Comparison of ENCODE assay signal across 7 cellular contexts in the genomic region with DNA sequence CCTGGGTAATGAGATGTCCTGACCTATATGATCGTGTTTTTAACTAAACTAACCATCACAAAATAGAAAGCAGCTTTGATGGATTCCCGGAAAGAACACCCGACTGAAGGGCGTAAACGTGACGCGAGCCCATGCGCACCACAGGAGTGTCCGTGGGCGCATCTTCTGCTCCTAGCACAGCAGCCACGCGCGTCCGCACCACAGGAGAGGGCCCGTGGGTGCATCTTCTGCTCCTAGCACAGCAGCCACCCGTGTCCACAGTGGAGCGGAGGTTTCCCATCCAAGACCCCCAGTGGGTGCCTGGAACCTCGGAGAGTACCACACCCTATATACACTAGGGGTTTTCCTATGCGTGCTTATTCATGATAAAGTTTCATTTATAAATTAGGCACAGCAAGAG. TPM values are rescaled to one million over a fixed set of nuclear protein-coding genes. Genes with fewer than 3 reads are reported as not detected.
"Had no signal": no experiment of that assay in that cellular context is flagged by ENCODE, and none has a peak within 500 bp of the region (broad histone marks: within the 10 kb centered on the region; RNA-seq: fewer than 3 reads in every experiment).

No MANE protein-coding gene starts in this region.

- H2AFZ ChIP-seq: GM23248 had no signal

- DNase-seq: GOT3, H9, HCEC 1CT, HFFc6 had no signal

- H3K9ac ChIP-seq: GM23248 had no signal

- H3K27ac ChIP-seq: GM23248 had no signal

- H3K27ac Mint-ChIP-seq: H9, HFFc6 had no signal

- H3K9me3 Mint-ChIP-seq: H9, HFFc6 had no signal

- ATAC-seq: K562 had no signal

- H3K4me3 Mint-ChIP-seq: H9, HFFc6 had no signal

- H3K4me3 ChIP-seq: GM23248, K562 had no signal

RNA-seq across cellular contexts. Expression of a gene that starts 36.1 kb away (rescaled TPM):
- total RNA-seq: HT-29 had no signal

RNA-seq across cellular contexts. Expression of a gene that starts 51.5 kb away (rescaled TPM):
- total RNA-seq: HT-29 had no signal
